ENCODE assay signal across 9 cellular contexts in the genomic region with DNA sequence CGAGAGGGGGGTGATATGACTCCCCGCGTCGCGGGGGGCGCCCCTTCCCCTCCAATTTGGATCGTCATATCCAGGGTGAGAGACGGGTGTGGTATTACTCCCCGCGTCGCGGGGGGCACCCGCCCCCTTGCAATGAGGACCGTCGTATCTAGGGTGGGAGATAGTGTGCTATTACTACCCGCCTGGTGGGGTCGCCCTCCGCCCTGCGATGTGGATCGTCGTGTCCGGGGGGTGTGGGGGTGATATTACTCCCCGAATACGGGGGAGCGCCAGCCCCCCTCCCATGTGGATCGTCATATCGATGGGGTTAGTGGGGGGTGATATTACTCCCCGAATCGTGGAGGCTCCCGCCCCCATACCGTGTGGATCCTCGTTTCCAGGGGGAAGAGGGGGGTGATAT. TPM values are rescaled to one million over a fixed set of nuclear protein-coding genes. Genes with fewer than 3 reads are reported as not detected.
DNase-seq lines count a peak whose midpoint lies in the region; ATAC-seq, FAIRE-seq and TF ChIP-seq lines count a peak whose summit lies in the region.
"Had no signal": no experiment of that assay in that cellular context is flagged by ENCODE, and none has a peak within 500 bp of the region (broad histone marks: within the 10 kb centered on the region; RNA-seq: fewer than 3 reads in every experiment).

No MANE protein-coding gene starts in this region.

- no peaks in the 10 kb centered on the region for H3K9me3 ChIP-seq in osteoblast (ENCODE audit: low read depth, low read length)

- DNase-seq in Ammon's horn (ENCODE audit: low spot score) (peak; percentile 44), osteoblast (ENCODE audit: insufficient read length, low spot score, missing footprints) (peak; percentile 62), DMS153 treated with DMSO at 0.1 percent for 48 hours (lab: John Stamatoyannopoulos, UW; ENCODE audit: unreplicated experiment) (no peak), foreskin fibroblast (no peak), RCC 7860 (ENCODE audit: low spot score) (no peak)
- peak; percentile 14 to 18 for DNase-seq in activated CD4-positive, alpha-beta T cell treated with anti-CD3 and anti-CD28 coated beads for 24 hours (ENCODE audit: low read depth in 2 of 2)
- DNase-seq in effector CD8-positive, alpha-beta T cell (lab: John Stamatoyannopoulos, UW), result peak; percentile 41
- DNase-seq: NCI-H1105 had no signal

- H3K4me3 ChIP-seq in osteoblast (ENCODE audit: insufficient read depth, low read length), result peak overlapping the region; percentile 56
- H3K4me3 ChIP-seq in foreskin fibroblast (ENCODE audit: low read depth in 1 of 2, low read length in 2 of 2), result no peak overlapping the region

- peak overlapping the region; percentile 74 for H2AFZ ChIP-seq in osteoblast (ENCODE audit: low read length)

- no peaks in the 10 kb centered on the region for H3K36me3 ChIP-seq in osteoblast (ENCODE audit: insufficient read depth, low read length)

- peaks cover 6% of the 10 kb centered on the region for H3K4me1 ChIP-seq in osteoblast (ENCODE audit: insufficient read depth, low read length)

- TF ChIP-seq CTCF in osteoblast (IDR thresholded peaks at IDR 0.05; ENCODE audit: extremely low read depth, low read depth, low read length), result peak; percentile 40
- TF ChIP-seq CTCF in foreskin fibroblast (IDR thresholded peaks at IDR 0.05; ENCODE audit: low read depth, low read length), result no peak

- no peak for FAIRE-seq in RCC 7860 (lab: Jason Lieb, UNC)

- H3K79me2 ChIP-seq in osteoblast (ENCODE audit: insufficient read depth, low read length), result no peaks in the 10 kb centered on the region

- no peak for ATAC-seq in GM21381 (IDR thresholded peaks at IDR 0.05; ENCODE audit: unreplicated experiment)

- H3K27ac ChIP-seq in osteoblast (ENCODE audit: low read depth, low read length), result no peak overlapping the region

- peaks cover 4% of the 10 kb centered on the region for H3K27me3 ChIP-seq in osteoblast (ENCODE audit: insufficient read depth, low read length)

- no peaks in the 10 kb centered on the region for H4K20me1 ChIP-seq in osteoblast (ENCODE audit: insufficient read depth, low read length)

- H3K4me2 ChIP-seq in osteoblast (ENCODE audit: insufficient read depth, low read length), result peak overlapping the region; percentile 68

RNA-seq across cellular contexts. Expression of a gene that starts 29.2 kb away (rescaled TPM):
- 2.2 and 2.9 TPM in 2 replicates for total RNA-seq in osteoblast

Comparison
In these comparisons a context has a peak if more than half of its experiments do, and no peak if none do; other contexts are left out.
1. DNase-seq: peak in Ammon's horn (single experiment), activated CD4-positive, alpha-beta T cell treated with anti-CD3 and anti-CD28 coated beads for 24 hours (2 of 2), effector CD8-positive, alpha-beta T cell (single experiment) and osteoblast (single experiment); none in DMS153 treated with DMSO at 0.1 percent for 48 hours (single experiment), foreskin fibroblast (0 of 2) and RCC 7860 (single experiment).